Comparison of ENCODE assay signal across 24 cellular contexts in the genomic region with DNA sequence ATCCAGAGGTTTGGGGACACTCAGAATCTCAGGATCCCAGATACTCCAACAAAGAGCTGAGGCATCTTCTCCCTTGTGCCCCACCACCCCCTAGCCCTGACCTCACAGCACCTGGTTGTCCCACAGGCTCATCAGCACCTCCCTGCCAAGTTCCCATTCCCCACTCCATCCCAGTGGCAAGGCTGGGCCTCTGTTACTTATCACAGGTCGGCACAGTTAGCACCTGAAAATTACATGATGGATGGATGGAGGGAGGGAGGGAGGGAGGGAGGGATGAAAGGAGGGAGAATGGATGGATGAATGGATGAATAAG. TPM values are rescaled to one million over a fixed set of nuclear protein-coding genes. Genes with fewer than 3 reads are reported as not detected.
"Had no signal": no experiment of that assay in that cellular context is flagged by ENCODE, and none has a peak within 500 bp of the region (broad histone marks: within the 10 kb centered on the region; RNA-seq: fewer than 3 reads in every experiment).

No MANE protein-coding gene starts in this region.

- H3K36me3 ChIP-seq: MG63 had no signal

- H3K4me3 Mint-ChIP-seq: activated CD4-positive, alpha-beta memory T cell treated with anti-CD3 and anti-CD28 coated beads for 36 hours; activated CD4-positive, alpha-beta T cell treated with anti-CD3 and anti-CD28 coated beads, Interleukin-2, amount 10 ng/mL, durations not matched to agents 24 days and 14 days; activated naive CD4-positive, alpha-beta T cell treated with anti-CD3 and anti-CD28 coated beads, Interleukin-2, amount 50 U/mL, for 24 hours; activated T-cell treated with anti-CD3 and anti-CD28 coated beads, Interleukin-2, amount 50 U/mL, for 72 hours; brain; T-helper 1 cell treated with Interleukin-12 subunit alpha and Interleukin-12 subunit beta and Interleukin-4 antibody, amounts not matched to agents 30 μg/mL and 1 μg/mL, for 36 hours had no signal

- H3K27me3 Mint-ChIP-seq: activated CD4-positive, alpha-beta memory T cell treated with anti-CD3 and anti-CD28 coated beads for 36 hours; activated CD4-positive, alpha-beta T cell treated with anti-CD3 and anti-CD28 coated beads, Interleukin-2, amount 10 ng/mL, durations not matched to agents 24 days and 14 days; activated naive CD4-positive, alpha-beta T cell treated with anti-CD3 and anti-CD28 coated beads, Interleukin-2, amount 50 U/mL, for 24 hours had no signal

- H3K27me3 ChIP-seq: MG63 had no signal

- H3K27ac Mint-ChIP-seq: activated CD4-positive, alpha-beta memory T cell treated with anti-CD3 and anti-CD28 coated beads for 36 hours; activated CD4-positive, alpha-beta T cell treated with anti-CD3 and anti-CD28 coated beads, Interleukin-2, amount 10 ng/mL, durations not matched to agents 24 days and 14 days; activated naive CD4-positive, alpha-beta T cell treated with anti-CD3 and anti-CD28 coated beads, Interleukin-2, amount 50 U/mL, for 24 hours; activated T-cell treated with anti-CD3 and anti-CD28 coated beads, Interleukin-2, amount 50 U/mL, for 72 hours; activated T-helper 2 cell treated with anti-CD3 and anti-CD28 coated beads, Interferon-gamma antibody, Interleukin-2, Interleukin-4, amounts not matched to agents 10 μg/mL and 5 μg/mL and 100 μg/mL, durations not matched to agents 14 hours and 24 hours and 36 hours; T-helper 1 cell treated with Interleukin-12 subunit alpha and Interleukin-12 subunit beta and Interleukin-4 antibody, amounts not matched to agents 30 μg/mL and 1 μg/mL, for 36 hours had no signal

- H3K9me3 ChIP-seq: MG63 had no signal

- DNase-seq: activated CD4-positive, alpha-beta memory T cell treated with anti-CD3 and anti-CD28 coated beads for 36 hours; activated CD4-positive, alpha-beta T cell treated with anti-CD3 and anti-CD28 coated beads, Interleukin-2, amount 10 ng/mL, durations not matched to agents 24 days and 14 days; activated gamma-delta T cell treated with Interleukin-2 at 50 U/mL for 16 hours; activated T-cell treated with anti-CD3 and anti-CD28 coated beads, Interleukin-2, amount 50 U/mL, for 72 hours; amygdala; MG63; MV-4-11; NCI-H1092 treated with DMSO at 0.1 percent for 48 hours; NCI-H1417 treated with DMSO at 0.1 percent for 48 hours; NCI-H1694; NCI-H2029; NCI-H2107; NCI-H510A treated with DMSO at 0.1 percent for 48 hours; NCI-H69; NK-92 treated with Interleukin-12 subunit alpha and Interleukin-12 subunit beta, amount 100 ng/mL, for 24 hours; OCI-M1; RPMI8226; SHP77 treated with DMSO at 0.1 percent for 48 hours had no signal

- ATAC-seq: activated T-cell treated with anti-CD3 and anti-CD28 coated beads, Interleukin-2, amount 50 U/mL, for 72 hours; Panc1 had no signal

- H3K36me3 Mint-ChIP-seq: activated CD4-positive, alpha-beta memory T cell treated with anti-CD3 and anti-CD28 coated beads for 36 hours; activated naive CD4-positive, alpha-beta T cell treated with anti-CD3 and anti-CD28 coated beads, Interleukin-2, amount 50 U/mL, for 24 hours; brain had no signal

- H3K9me3 Mint-ChIP-seq: activated CD4-positive, alpha-beta memory T cell treated with anti-CD3 and anti-CD28 coated beads for 36 hours; activated CD4-positive, alpha-beta T cell treated with anti-CD3 and anti-CD28 coated beads, Interleukin-2, amount 10 ng/mL, durations not matched to agents 24 days and 14 days; activated naive CD4-positive, alpha-beta T cell treated with anti-CD3 and anti-CD28 coated beads, Interleukin-2, amount 50 U/mL, for 24 hours; activated T-cell treated with anti-CD3 and anti-CD28 coated beads, Interleukin-2, amount 50 U/mL, for 72 hours; activated T-helper 2 cell treated with anti-CD3 and anti-CD28 coated beads, Interferon-gamma antibody, Interleukin-2, Interleukin-4, amounts not matched to agents 10 μg/mL and 5 μg/mL and 100 μg/mL, durations not matched to agents 14 hours and 24 hours and 36 hours; T-helper 1 cell treated with Interleukin-12 subunit alpha and Interleukin-12 subunit beta and Interleukin-4 antibody, amounts not matched to agents 30 μg/mL and 1 μg/mL, for 36 hours had no signal

- H3K4me3 ChIP-seq: MG63 had no signal

RNA-seq across cellular contexts. Expression of gene MYL3, which starts 12.8 kb away (rescaled TPM):
- total RNA-seq: activated CD4-positive, alpha-beta memory T cell treated with anti-CD3 and anti-CD28 coated beads for 36 hours; activated CD4-positive, alpha-beta T cell treated with anti-CD3 and anti-CD28 coated beads, Interleukin-2, amount 10 ng/mL, durations not matched to agents 24 days and 14 days; activated T-cell treated with anti-CD3 and anti-CD28 coated beads, Interleukin-2, amount 50 U/mL, for 72 hours; activated T-helper 2 cell treated with anti-CD3 and anti-CD28 coated beads, Interferon-gamma antibody, Interleukin-2, Interleukin-4, amounts not matched to agents 10 μg/mL and 5 μg/mL and 100 μg/mL, durations not matched to agents 14 hours and 24 hours and 36 hours; SK-MEL-5 had no signal

RNA-seq across cellular contexts. Expression of gene PTH1R, which starts 27.1 kb away (rescaled TPM):
- total RNA-seq: activated CD4-positive, alpha-beta memory T cell treated with anti-CD3 and anti-CD28 coated beads for 36 hours; activated CD4-positive, alpha-beta T cell treated with anti-CD3 and anti-CD28 coated beads, Interleukin-2, amount 10 ng/mL, durations not matched to agents 24 days and 14 days; activated T-cell treated with anti-CD3 and anti-CD28 coated beads, Interleukin-2, amount 50 U/mL, for 72 hours; activated T-helper 2 cell treated with anti-CD3 and anti-CD28 coated beads, Interferon-gamma antibody, Interleukin-2, Interleukin-4, amounts not matched to agents 10 μg/mL and 5 μg/mL and 100 μg/mL, durations not matched to agents 14 hours and 24 hours and 36 hours; SK-MEL-5 had no signal
